Comparison of ENCODE assay signal across 7 cellular contexts in the genomic region with DNA sequence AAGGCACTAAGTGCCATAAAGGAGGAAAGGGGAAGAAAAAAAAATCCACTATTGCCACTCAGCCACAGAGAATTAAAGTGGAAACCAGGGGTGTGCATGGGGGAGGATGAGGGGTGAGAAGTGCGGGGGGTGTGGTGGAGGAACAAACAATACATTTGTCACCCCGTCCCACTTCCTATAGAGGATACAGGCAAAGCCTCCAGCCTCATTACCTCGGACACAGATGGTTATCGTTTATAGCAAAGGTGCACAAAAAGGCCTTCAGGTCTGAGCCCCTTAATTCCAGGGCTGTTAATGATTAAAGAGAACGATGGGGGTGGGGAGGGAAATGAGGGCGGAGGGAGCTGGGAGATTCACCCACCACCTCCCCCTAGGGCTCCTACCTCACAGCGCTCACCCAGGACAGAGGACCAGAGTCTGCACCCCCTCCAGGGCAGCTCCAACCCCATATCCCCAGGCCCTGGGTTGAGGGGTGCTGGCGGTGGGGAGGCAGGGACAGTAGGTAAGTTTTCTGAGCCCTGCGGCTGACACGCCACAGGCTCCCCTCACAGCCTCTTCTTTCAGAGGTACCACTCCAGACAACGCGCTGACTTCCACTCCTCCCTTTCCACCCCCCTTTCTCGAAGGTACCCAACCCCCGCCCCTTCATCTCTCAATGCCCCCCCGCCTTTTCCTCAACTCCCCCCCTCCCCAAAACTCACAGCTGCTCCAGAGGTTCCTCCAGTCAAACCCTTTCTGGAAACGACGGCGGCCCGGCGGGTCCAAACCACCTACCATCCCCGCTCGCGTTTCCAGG. TPM values are rescaled to one million over a fixed set of nuclear protein-coding genes. Genes with fewer than 3 reads are reported as not detected.
DNase-seq lines count a peak whose midpoint lies in the region; ATAC-seq and TF ChIP-seq lines count a peak whose summit lies in the region.

No MANE protein-coding gene starts in this region.

- no peaks in the 10 kb centered on the region for H3K9me3 Mint-ChIP-seq in effector memory CD8-positive, alpha-beta T cell
- H3K9me3 Mint-ChIP-seq in naive thymus-derived CD8-positive, alpha-beta T cell: no peaks in the 10 kb centered on the region

- H3K36me3 Mint-ChIP-seq in effector memory CD8-positive, alpha-beta T cell (ENCODE audit: insufficient read depth): peaks cover 28% of the 10 kb centered on the region
- peaks cover 0 to 15% (median 3%) of the 10 kb centered on the region in 3 donors for H3K36me3 Mint-ChIP-seq in naive thymus-derived CD8-positive, alpha-beta T cell

- ATAC-seq in effector memory CD8-positive, alpha-beta T cell (replicated peaks): peak; percentile 23
- peak; percentile 22 to 35 for ATAC-seq in naive thymus-derived CD8-positive, alpha-beta T cell
- ATAC-seq in GM19328 (IDR thresholded peaks at IDR 0.05; ENCODE audit: unreplicated experiment): no peak
- no peak for ATAC-seq in activated CD4-positive, CD25-positive, alpha-beta regulatory T cell treated with anti-CD3 and anti-CD28 coated beads, Interleukin-2, amount 50 U/mL, for 24 hours
- no peak for ATAC-seq in HG02798 (IDR thresholded peaks at IDR 0.05; ENCODE audit: poor library complexity, unreplicated experiment)

- peak overlapping the region; percentile 83 to 90 for H3K4me3 Mint-ChIP-seq in effector memory CD8-positive, alpha-beta T cell
- peak overlapping the region; percentile 89 to 99 (median 96) for H3K4me3 Mint-ChIP-seq in naive thymus-derived CD8-positive, alpha-beta T cell

- peak overlapping the region; percentile 96 to 99 for H3K27ac Mint-ChIP-seq in effector memory CD8-positive, alpha-beta T cell
- peak overlapping the region; percentile 96 to 100 (median 98) for H3K27ac Mint-ChIP-seq in naive thymus-derived CD8-positive, alpha-beta T cell

- no peaks in the 10 kb centered on the region for H3K27me3 Mint-ChIP-seq in effector memory CD8-positive, alpha-beta T cell
- no peaks in the 10 kb centered on the region for H3K27me3 Mint-ChIP-seq in naive thymus-derived CD8-positive, alpha-beta T cell

- TF ChIP-seq CTCF in GM20000 (IDR thresholded peaks at IDR 0.05; ENCODE audit: extremely low read depth, missing control alignments) (no peak), RWPE1 (conservative IDR thresholded peaks at IDR 0.05; ENCODE audit: low read depth) (no peak)

- peak; percentile 50 for DNase-seq in GM20000 (ENCODE audit: low spot score)
- DNase-seq in RWPE1 (ENCODE audit: low spot score): no peak
- peak in 1 of 3 experiments; percentile 43 for DNase-seq in effector memory CD8-positive, alpha-beta T cell
- peak in 2 of 10 donors; percentile 7 for DNase-seq in naive thymus-derived CD8-positive, alpha-beta T cell

- CTCF ChIA-PET in RWPE1 (lab: Yijun Ruan, JAX): interaction anchor here (0.6 to 1.3 kb wide), 4 partner anchors 50 to 289 kb away, joined by 4 to 6 read pairs (median 6); a partner anchor contains a TSS

- peak overlapping the region; percentile 89 for H3K27ac ChIP-seq in RWPE1

- POLR2A ChIA-PET in RWPE1 (lab: Yijun Ruan, JAX; ENCODE audit: low non-redundant PET): interaction anchor here (0.7 to 1.3 kb wide), 2 partner anchors 48 to 63 kb away, joined by 3 read pairs; no protein-coding TSS in a partner anchor
- POLR2A ChIA-PET in naive thymus-derived CD8-positive, alpha-beta T cell (lab: Charles Lee): interaction anchor here (0.6 to 1.9 kb wide), 5 partner anchors 25 to 1292 kb away, joined by 3 to 9 read pairs (median 4); a partner anchor contains a TSS

- peaks cover 48 to 66% of the 10 kb centered on the region in 2 donors for H3K4me1 Mint-ChIP-seq in effector memory CD8-positive, alpha-beta T cell (ENCODE audit: low read depth in 2 of 2)
- H3K4me1 Mint-ChIP-seq in naive thymus-derived CD8-positive, alpha-beta T cell: peaks cover 46 to 67% (median 58%) of the 10 kb centered on the region in 4 donors

RNA-seq across cellular contexts. Expression of a gene that starts 0.5 kb away (rescaled TPM):
- total RNA-seq in naive thymus-derived CD8-positive, alpha-beta T cell: 1 to 10 TPM; 4.2 to 6.2 TPM
- polyA plus RNA-seq in naive thymus-derived CD8-positive, alpha-beta T cell: 1 to 10 TPM in 2 of 3 donors, under 1 TPM in 1; 0.47 to 1.1 (median 1.1) TPM

RNA-seq across cellular contexts. Expression of a gene that starts 0.9 kb away (rescaled TPM):
- total RNA-seq in naive thymus-derived CD8-positive, alpha-beta T cell: 10 to 100 TPM; 22.2 to 23.7 TPM
- polyA plus RNA-seq in naive thymus-derived CD8-positive, alpha-beta T cell: 10 to 100 TPM; 34.8 to 43.6 (median 41.4) TPM

Comparison
In these comparisons a context has a peak if more than half of its experiments do, and no peak if none do; other contexts are left out.
1. ATAC-seq: peak in effector memory CD8-positive, alpha-beta T cell (single experiment) and naive thymus-derived CD8-positive, alpha-beta T cell (2 of 2); none in GM19328 (single experiment), activated CD4-positive, CD25-positive, alpha-beta regulatory T cell treated with anti-CD3 and anti-CD28 coated beads, Interleukin-2, amount 50 U/mL, for 24 hours (0 of 2) and HG02798 (single experiment).